In genomic region chr18:29164020-29164706, GRCh38 we compare ENCODE assay signal across 11 cellular contexts.
DNase-seq lines count a peak whose midpoint lies in the region; ATAC-seq, FAIRE-seq and TF ChIP-seq lines count a peak whose summit lies in the region.
"Had no signal": no experiment of that assay in that cellular context is flagged by ENCODE, and none has a peak within 500 bp of the region (broad histone marks: within the 10 kb centered on the region; RNA-seq: fewer than 3 reads in every experiment).

No MANE protein-coding gene starts in this region.

- no peak overlapping the region for H3K4me3 ChIP-seq in heart left ventricle
- no peak overlapping the region for H3K4me3 ChIP-seq in left ventricle myocardium inferior
- H3K4me3 ChIP-seq in body of pancreas = no peak overlapping the region
- H3K4me3 ChIP-seq in keratinocyte (ENCODE audit: control insufficient read depth in 2 of 3, extremely low read depth in 1 of 3, insufficient read depth in 2 of 3, low read depth in 1 of 3, low read length in 3 of 3) = peak overlapping the region in 2 of 3 experiments; percentile 11 to 19
- no peak overlapping the region for H3K4me3 ChIP-seq in CD4-positive, alpha-beta memory T cell (ENCODE audit: low read length in 2 of 2)
- H3K4me3 ChIP-seq: GM23338 had no signal

- H3K36me3 Mint-ChIP-seq in CD4-positive, alpha-beta memory T cell = no peaks in the 10 kb centered on the region
- H3K36me3 Mint-ChIP-seq: activated CD4-positive, alpha-beta memory T cell treated with anti-CD3 and anti-CD28 coated beads for 36 hours had no signal

- no peak overlapping the region for H3K27ac Mint-ChIP-seq in CD4-positive, alpha-beta memory T cell
- H3K27ac Mint-ChIP-seq: activated CD4-positive, alpha-beta memory T cell treated with anti-CD3 and anti-CD28 coated beads for 36 hours; B cell; GM23338 had no signal

- FAIRE-seq in keratinocyte (lab: Jason Lieb, UNC) = peak; percentile 85

- CTCF ChIA-PET in CD4-positive, alpha-beta memory T cell (lab: Charles Lee; ENCODE audit: partially characterized antibody) = no interaction called here

- H3K4me1 ChIP-seq in heart left ventricle (peaks cover 0 to 10% (median 0%) of the 10 kb centered on the region in 12 donors), left ventricle myocardium inferior (no peaks in the 10 kb centered on the region), body of pancreas (no peaks in the 10 kb centered on the region), keratinocyte (ENCODE audit: control insufficient read depth, extremely low read depth, insufficient read depth, low read length) (peaks cover 53% of the 10 kb centered on the region)
- no peaks in the 10 kb centered on the region for H3K4me1 ChIP-seq in CD4-positive, alpha-beta memory T cell (ENCODE audit: insufficient read depth, low read length)

- ATAC-seq in heart left ventricle (peak; percentile 42 to 94 (median 76)), body of pancreas (peak; percentile 63), GM19395 (IDR thresholded peaks at IDR 0.05; ENCODE audit: unreplicated experiment) (no peak), GM18520 (IDR thresholded peaks at IDR 0.05; ENCODE audit: unreplicated experiment) (no peak)
- ATAC-seq: GM23338 had no signal

- H2AFZ ChIP-seq in keratinocyte (ENCODE audit: control insufficient read depth, low read length) = no peak overlapping the region
- H2AFZ ChIP-seq: GM23338 had no signal

- peaks cover 65% of the 10 kb centered on the region for H3K79me2 ChIP-seq in keratinocyte (ENCODE audit: control insufficient read depth, insufficient read depth, low read length)

- H3K4me2 ChIP-seq in keratinocyte (ENCODE audit: control insufficient read depth, extremely low read depth, insufficient read depth, low read depth, low read length) = peak overlapping the region; percentile 76
- H3K4me2 ChIP-seq: GM23338 had no signal

- H3K4me1 Mint-ChIP-seq in CD4-positive, alpha-beta memory T cell = no peaks in the 10 kb centered on the region
- H3K4me1 Mint-ChIP-seq: B cell had no signal

- H3K27ac ChIP-seq in heart left ventricle = peak overlapping the region in 5 of 12 donors; percentile 26 to 43 (median 42)
- H3K27ac ChIP-seq in left ventricle myocardium inferior (replicated peaks) = no peak overlapping the region
- H3K27ac ChIP-seq in body of pancreas = no peak overlapping the region
- peak overlapping the region; percentile 84 for H3K27ac ChIP-seq in keratinocyte (ENCODE audit: control insufficient read depth, insufficient read depth, low read length)
- H3K27ac ChIP-seq in CD4-positive, alpha-beta memory T cell (ENCODE audit: low read depth, low read length) = no peak overlapping the region

- H3K4me3 Mint-ChIP-seq in CD4-positive, alpha-beta memory T cell = no peak overlapping the region
- H3K4me3 Mint-ChIP-seq: activated CD4-positive, alpha-beta memory T cell treated with anti-CD3 and anti-CD28 coated beads for 36 hours; B cell; GM23338 had no signal

- H3K27me3 ChIP-seq in heart left ventricle = no peaks in the 10 kb centered on the region
- no peaks in the 10 kb centered on the region for H3K27me3 ChIP-seq in left ventricle myocardium inferior (ENCODE audit: low read depth)
- H3K27me3 ChIP-seq in body of pancreas = no peaks in the 10 kb centered on the region
- H3K27me3 ChIP-seq in keratinocyte (ENCODE audit: control insufficient read depth, extremely low read depth, insufficient read depth, low read length) = no peaks in the 10 kb centered on the region
- no peaks in the 10 kb centered on the region for H3K27me3 ChIP-seq in CD4-positive, alpha-beta memory T cell (ENCODE audit: insufficient read depth, low read length)

- H3K9me3 ChIP-seq in heart left ventricle (peaks cover 0 to 5% (median 0%) of the 10 kb centered on the region in 12 donors), left ventricle myocardium inferior (replicated peaks) (no peaks in the 10 kb centered on the region), body of pancreas (no peaks in the 10 kb centered on the region), keratinocyte (ENCODE audit: control insufficient read depth, low read depth, low read length) (no peaks in the 10 kb centered on the region)
- no peaks in the 10 kb centered on the region for H3K9me3 ChIP-seq in CD4-positive, alpha-beta memory T cell (ENCODE audit: control insufficient read depth in 1 of 2, low read length in 2 of 2)

- H3K27me3 Mint-ChIP-seq in CD4-positive, alpha-beta memory T cell = no peaks in the 10 kb centered on the region
- H3K27me3 Mint-ChIP-seq: activated CD4-positive, alpha-beta memory T cell treated with anti-CD3 and anti-CD28 coated beads for 36 hours; B cell had no signal

- no peaks in the 10 kb centered on the region for H3K36me3 ChIP-seq in heart left ventricle
- H3K36me3 ChIP-seq in left ventricle myocardium inferior = no peaks in the 10 kb centered on the region
- no peaks in the 10 kb centered on the region for H3K36me3 ChIP-seq in body of pancreas (replicated peaks in 1 of 2; ENCODE audit: insufficient read depth in 1 of 2, low read depth in 2 of 2)
- no peaks in the 10 kb centered on the region for H3K36me3 ChIP-seq in keratinocyte (ENCODE audit: control insufficient read depth in 2 of 2, extremely low read depth in 1 of 2, insufficient read depth in 2 of 2, low read length in 2 of 2)
- H3K36me3 ChIP-seq in CD4-positive, alpha-beta memory T cell (ENCODE audit: insufficient read depth, low read length) = no peaks in the 10 kb centered on the region

- H3K9me3 Mint-ChIP-seq in CD4-positive, alpha-beta memory T cell = peaks cover 0 to 45% (median 10%) of the 10 kb centered on the region in 8 donors

- H3K9ac ChIP-seq in keratinocyte (ENCODE audit: control insufficient read depth, extremely low read depth, insufficient read depth, low read length) = peak overlapping the region; percentile 18

- H3K9me1 ChIP-seq in keratinocyte (ENCODE audit: control insufficient read depth, extremely low read depth, insufficient read depth, low read length) = no peaks in the 10 kb centered on the region

- dilution Hi-C loops in keratinocyte (cut with MboI; ENCODE audit: extremely low pct_ligation_motif_present, low sequenced_read_pairs) = no loop called here

- no peak for TF ChIP-seq POLR2A in heart left ventricle (IDR thresholded peaks at IDR 0.05)
- no peak for TF ChIP-seq POLR2A in body of pancreas (IDR thresholded peaks at IDR 0.05)

- no peaks in the 10 kb centered on the region for H4K20me1 ChIP-seq in keratinocyte (ENCODE audit: control insufficient read depth, extremely low read depth, insufficient read depth, low read length)

- intact Hi-C loops in heart left ventricle (cut with DNase I) = loop anchor here in 1 of 10 donors (10.0 kb wide), 1 partner anchor 59 kb away; no protein-coding TSS in a partner anchor
- intact Hi-C loops in left ventricle myocardium inferior (cut with micrococcal nuclease) = no loop called here
- intact Hi-C loops in body of pancreas (cut with DNase I) = no loop called here
- intact Hi-C loops in CD4-positive, alpha-beta memory T cell (cut with micrococcal nuclease) = no loop called here

- POLR2A ChIA-PET in CD4-positive, alpha-beta memory T cell (lab: Charles Lee; ENCODE audit: partially characterized antibody) = no interaction called here

- TF ChIP-seq CTCF in heart left ventricle (IDR thresholded peaks at IDR 0.05) (no peak), left ventricle myocardium inferior (IDR thresholded peaks at IDR 0.05; ENCODE audit: borderline replicate concordance) (no peak), body of pancreas (IDR thresholded peaks at IDR 0.05) (no peak), keratinocyte (optimal IDR thresholded peaks at IDR 0.05 in 1 of 3, IDR thresholded peaks at IDR 0.05 in 1 of 3, conservative IDR thresholded peaks at IDR 0.05 in 1 of 3; ENCODE audit: extremely low read depth in 1 of 3, insufficient read depth in 2 of 3, low read length in 3 of 3) (no peak)

- WGBS in heart left ventricle, 4 donors = 45 to 74% (median 61%) methylated on average over 1 of the region's 1 CpG
- WGBS in body of pancreas, 2 donors = 45 to 46% methylated on average over 1 of the region's 1 CpG

- DNase-seq in heart left ventricle = no peak
- DNase-seq in left ventricle myocardium inferior = no peak
- DNase-seq in body of pancreas = no peak
- peak; percentile 84 for DNase-seq in keratinocyte (ENCODE audit: low read depth, low spot score)
- DNase-seq in CD4-positive, alpha-beta memory T cell = no peak
- no peak for DNase-seq in NCI-H1105 (lab: John Stamatoyannopoulos, UW)
- DNase-seq: activated CD4-positive, alpha-beta memory T cell treated with anti-CD3 and anti-CD28 coated beads for 36 hours had no signal

Comparison
In these comparisons a context has a peak if more than half of its experiments do, and no peak if none do; other contexts are left out.
1. ATAC-seq: peak in heart left ventricle (4 of 4) and body of pancreas (single experiment); none in GM19395 (single experiment) and GM18520 (single experiment).
2. H3K4me3 ChIP-seq: peak in keratinocyte (2 of 3); none in heart left ventricle (0 of 12), left ventricle myocardium inferior (single experiment), body of pancreas (0 of 2) and CD4-positive, alpha-beta memory T cell (0 of 2).